ENCODE assay signal across 15 cellular contexts in the genomic region with DNA sequence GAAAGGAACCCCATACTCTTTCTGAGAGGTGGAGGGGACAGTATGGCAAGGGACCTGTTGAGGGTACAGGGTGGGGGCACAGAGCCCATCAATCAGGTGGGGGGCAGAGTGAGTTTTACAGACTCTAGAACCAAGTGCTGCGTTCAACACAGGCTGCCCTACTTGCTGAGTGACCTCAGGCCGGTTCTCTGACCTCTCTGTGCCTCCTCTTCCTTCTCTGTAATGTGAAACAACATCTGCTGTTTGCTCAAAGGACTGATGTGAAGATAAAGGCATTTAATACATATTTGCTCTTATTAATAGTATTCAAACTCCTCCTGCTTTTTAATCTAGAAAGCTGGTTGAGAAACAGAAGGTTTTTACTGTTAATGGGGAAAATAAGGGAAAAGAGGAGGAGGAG. TPM values are rescaled to one million over a fixed set of nuclear protein-coding genes. Genes with fewer than 3 reads are reported as not detected.
DNase-seq lines count a peak whose midpoint lies in the region; ATAC-seq, FAIRE-seq and TF ChIP-seq lines count a peak whose summit lies in the region.
"Had no signal": no experiment of that assay in that cellular context is flagged by ENCODE, and none has a peak within 500 bp of the region (broad histone marks: within the 10 kb centered on the region; RNA-seq: fewer than 3 reads in every experiment).

No MANE protein-coding gene starts in this region.

- DNase-seq in left cardiac atrium (peak; percentile 2), left ventricle myocardium superior (no peak), breast epithelium (ENCODE audit: low spot score in 2 of 2) (peak in 1 of 2 donors; percentile 35), sciatic nerve (ENCODE audit: low spot score) (peak; percentile 6), D721Med (ENCODE audit: insufficient read length, low spot score) (no peak), PC-3 (no peak), AG08395 (ENCODE audit: low spot score) (no peak)
- DNase-seq: CD4-positive, alpha-beta memory T cell; KBM-7; NCI-H1105 treated with DMSO at 0.1 percent for 48 hours; NCI-H187 treated with DMSO at 0.1 percent for 48 hours; NCI-H446; NCI-H774; SJCRH30 had no signal

- H3K4me3 ChIP-seq in breast epithelium (no peak overlapping the region), PC-3 (ENCODE audit: low read length) (no peak overlapping the region)
- H3K4me3 ChIP-seq: GM23338, SJCRH30 had no signal

- ATAC-seq in left cardiac atrium (no peak), left ventricle myocardium superior (no peak), sciatic nerve (no peak), PC-3 (no peak)

- TF ChIP-seq POLR2A in breast epithelium (IDR thresholded peaks at IDR 0.05), result no peak

- no peak for FAIRE-seq in D721Med (lab: Jason Lieb, UNC)

- H3K4me2 ChIP-seq in PC-3 (ENCODE audit: low read length), result no peak overlapping the region

- peaks cover 0 to 21% of the 10 kb centered on the region in 2 donors for H3K4me1 ChIP-seq in breast epithelium
- H3K4me1 ChIP-seq in PC-3 (ENCODE audit: insufficient read depth, low read length), result peaks cover 23% of the 10 kb centered on the region
- H3K4me1 ChIP-seq: SJCRH30 had no signal

- CTCF ChIA-PET in PC-3 (lab: Charles Lee), result no interaction called here

- H3K36me3 ChIP-seq in breast epithelium (peaks cover under 1% of the 10 kb centered on the region), PC-3 (ENCODE audit: low read depth, low read length) (no peaks in the 10 kb centered on the region)
- H3K36me3 ChIP-seq: SJCRH30 had no signal

- TF ChIP-seq CTCF in breast epithelium (IDR thresholded peaks at IDR 0.05) (no peak), D721Med (IDR thresholded peaks at IDR 0.05; ENCODE audit: insufficient read depth, missing control alignments) (no peak), PC-3 (conservative IDR thresholded peaks at IDR 0.05; ENCODE audit: low read depth, low read length) (no peak)

- H3K9ac ChIP-seq in PC-3 (ENCODE audit: low read length), result no peak overlapping the region

- POLR2A ChIA-PET in PC-3 (lab: Charles Lee; ENCODE audit: unreplicated experiment), result no interaction called here

- no peak overlapping the region for H2AFZ ChIP-seq in PC-3 (ENCODE audit: low read length)
- H2AFZ ChIP-seq: GM23338 had no signal

- peak overlapping the region; percentile 41 to 68 for H3K27ac ChIP-seq in breast epithelium
- H3K27ac ChIP-seq in PC-3 (ENCODE audit: low read length), result no peak overlapping the region
- H3K27ac ChIP-seq: SJCRH30 had no signal

- H3K79me2 ChIP-seq in PC-3 (ENCODE audit: low read length), result no peaks in the 10 kb centered on the region

- H3F3A ChIP-seq in PC-3 (ENCODE audit: low read length, unreplicated experiment), result no peaks in the 10 kb centered on the region

- intact Hi-C loops in left cardiac atrium (cut with DNase I) (no loop called here), left ventricle myocardium superior (cut with micrococcal nuclease) (no loop called here), breast epithelium (cut with DNase I; ENCODE audit: low total_unique reads) (no loop called here), sciatic nerve (cut with DNase I) (no loop called here), PC-3 (cut with micrococcal nuclease) (no loop called here)

- H3K9me2 ChIP-seq in PC-3 (replicated peaks; ENCODE audit: low read length), result no peaks in the 10 kb centered on the region

- H3K27me3 ChIP-seq in breast epithelium (no peaks in the 10 kb centered on the region), PC-3 (ENCODE audit: low read length) (no peaks in the 10 kb centered on the region)
- H3K27me3 ChIP-seq: SJCRH30 had no signal

- no peaks in the 10 kb centered on the region for H4K20me1 ChIP-seq in PC-3 (ENCODE audit: low read length)

- H3K9me3 ChIP-seq in breast epithelium (no peaks in the 10 kb centered on the region), PC-3 (ENCODE audit: low read length) (no peaks in the 10 kb centered on the region)
- H3K9me3 ChIP-seq: SJCRH30 had no signal

- no TSS peak for BruUV-seq in PC-3 (replicated peaks; lab: Mats Ljungman, UMichigan)

RNA-seq across cellular contexts. Expression of a gene that starts 25.9 kb away (rescaled TPM):
- 10 to 100 TPM; 47.0 to 52.2 TPM for total RNA-seq in left cardiac atrium
- 25.9 TPM for total RNA-seq in left ventricle myocardium superior
- total RNA-seq in breast epithelium, result 100 to 1,000 TPM in 2 of 3 donors, 10 to 100 TPM in 1; 83.2 to 184 (median 101) TPM
- total RNA-seq in sciatic nerve, result 47.3 TPM
- total RNA-seq in PC-3 (2014; rRNA removed), result 134 and 137 TPM in 2 replicates

RNA-seq across cellular contexts. Expression of a gene that starts 39.5 kb away (rescaled TPM):
- total RNA-seq in left cardiac atrium (10 to 100 TPM; 27.9 to 55.0 TPM), left ventricle myocardium superior (164 TPM), breast epithelium (10 to 100 TPM; 17.6 to 38.2 (median 37.4) TPM), sciatic nerve (27.4 TPM), PC-3 (2014; rRNA removed) (2.3 and 2.4 TPM in 2 replicates)

Comparison
In these comparisons a context has a peak if more than half of its experiments do, and no peak if none do; other contexts are left out.
1. DNase-seq: peak in left cardiac atrium (single experiment) and sciatic nerve (single experiment); none in left ventricle myocardium superior (single experiment), D721Med (single experiment), PC-3 (single experiment) and AG08395 (single experiment).